Comparison of ENCODE assay signal across 8 cellular contexts in the genomic region with DNA sequence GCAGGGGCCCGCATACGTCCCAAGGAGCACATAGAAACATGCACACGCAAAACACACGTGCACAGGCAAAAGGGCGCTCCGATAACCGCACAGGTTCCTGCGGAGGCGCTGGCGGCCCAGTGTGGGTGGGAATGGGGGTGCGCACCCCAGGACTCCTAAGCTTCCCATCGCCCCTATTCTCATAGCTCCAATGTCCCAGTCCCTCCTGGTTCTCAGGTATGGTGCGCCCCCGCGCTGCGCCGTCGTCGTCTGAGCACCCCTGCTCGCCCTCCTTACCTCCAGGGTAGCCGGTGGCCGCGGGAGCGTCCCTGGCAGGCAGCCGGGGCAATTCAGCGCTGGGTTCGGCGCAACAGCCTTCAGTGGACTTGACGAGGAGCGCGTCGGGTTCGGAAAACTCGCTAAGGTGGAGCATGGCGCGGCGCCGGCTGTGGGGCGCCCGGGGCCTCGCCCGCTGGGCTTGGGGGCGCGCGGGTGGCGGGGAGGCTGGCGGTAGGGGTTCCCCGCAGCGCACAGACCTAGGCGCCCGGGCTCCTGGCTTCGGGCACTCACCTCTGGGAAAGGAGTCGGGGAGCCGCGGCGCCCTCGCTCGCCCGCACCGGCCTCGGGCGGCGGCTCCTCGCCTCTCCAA. TPM values are rescaled to one million over a fixed set of nuclear protein-coding genes. Genes with fewer than 3 reads are reported as not detected.
DNase-seq lines count a peak whose midpoint lies in the region; ATAC-seq and TF ChIP-seq lines count a peak whose summit lies in the region.

No MANE protein-coding gene starts in this region.

- no peaks in the 10 kb centered on the region for H3K36me3 Mint-ChIP-seq in Caco-2 (ENCODE audit: insufficient read depth, unreplicated experiment)
- H3K36me3 Mint-ChIP-seq in activated naive CD4-positive, alpha-beta T cell treated with anti-CD3 and anti-CD28 coated beads for 36 hours (ENCODE audit: low read depth), result no peaks in the 10 kb centered on the region

- H3K27ac Mint-ChIP-seq in Caco-2 (ENCODE audit: unreplicated experiment), result peak overlapping the region; percentile 18
- no peak overlapping the region for H3K27ac Mint-ChIP-seq in activated naive CD4-positive, alpha-beta T cell treated with anti-CD3 and anti-CD28 coated beads for 36 hours

- H3K9me3 Mint-ChIP-seq in Caco-2 (ENCODE audit: unreplicated experiment), result no peaks in the 10 kb centered on the region
- no peaks in the 10 kb centered on the region for H3K9me3 Mint-ChIP-seq in activated naive CD4-positive, alpha-beta T cell treated with anti-CD3 and anti-CD28 coated beads for 36 hours

- H3K4me3 Mint-ChIP-seq in Caco-2 (ENCODE audit: unreplicated experiment), result peak overlapping the region; percentile 71
- peak overlapping the region; percentile 73 for H3K4me3 Mint-ChIP-seq in activated naive CD4-positive, alpha-beta T cell treated with anti-CD3 and anti-CD28 coated beads for 36 hours

- DNase-seq in Caco-2 (peak in 1 of 2 experiments; percentile 11), iPS-NIHi11 (ENCODE audit: low spot score) (peak; percentile 33), testis (no peak), GM03348 (ENCODE audit: low spot score) (no peak), AG20443 (ENCODE audit: low spot score) (no peak), NCI-H446 (lab: John Stamatoyannopoulos, UW) (no peak)
- no peak for DNase-seq in activated naive CD4-positive, alpha-beta T cell treated with anti-CD3 and anti-CD28 coated beads for 36 hours

- TF ChIP-seq POLR2A in testis (IDR thresholded peaks at IDR 0.05), result no peak

- WGBS in testis, 2 donors, result 5% methylated on average over 64 of the region's 64 CpGs; no CpG with 5 or more reads in 1 of the 2 donors

- intact Hi-C loops in Caco-2 (cut with micrococcal nuclease; ENCODE audit: unreplicated experiment) (no loop called here), testis (cut with DNase I; ENCODE audit: low total_unique reads) (no loop called here)
- intact Hi-C loops in activated naive CD4-positive, alpha-beta T cell treated with anti-CD3 and anti-CD28 coated beads for 36 hours (cut with micrococcal nuclease), result loop anchor here (1.0 to 5.0 kb wide), 8 partner anchors 9 to 444 kb away; a partner anchor contains a TSS

- no peak overlapping the region for H3K27ac ChIP-seq in testis

- H3K27me3 ChIP-seq in Caco-2 (replicated peaks; ENCODE audit: control insufficient read depth, insufficient read depth, low read length) (peaks cover 1% of the 10 kb centered on the region; the same call in 1 of the 2 replicates), testis (no peaks in the 10 kb centered on the region)

- peak; percentile 9 for ATAC-seq in HG02885 (IDR thresholded peaks at IDR 0.05; ENCODE audit: poor library complexity, unreplicated experiment)

- H3K4me3 ChIP-seq in Caco-2 (ENCODE audit: low read depth, low read length), result peak overlapping the region; percentile 45
- peak overlapping the region; percentile 48 to 56 for H3K4me3 ChIP-seq in testis

- H3K4me1 Mint-ChIP-seq in Caco-2 (ENCODE audit: low read depth, unreplicated experiment), result no peaks in the 10 kb centered on the region
- peaks cover 14% of the 10 kb centered on the region for H3K4me1 Mint-ChIP-seq in activated naive CD4-positive, alpha-beta T cell treated with anti-CD3 and anti-CD28 coated beads for 36 hours (ENCODE audit: low read depth)

- BruUV-seq in Caco-2 (replicated peaks; lab: Mats Ljungman, UMichigan), result TSS peak; percentile 52

- CTCF ChIA-PET in Caco-2 (lab: Charles Lee), result interaction anchor here (0.6 to 0.8 kb wide), 3 partner anchors 9 to 135 kb away, joined by 3 read pairs; a partner anchor contains a TSS
- CTCF ChIA-PET in activated naive CD4-positive, alpha-beta T cell treated with anti-CD3 and anti-CD28 coated beads for 36 hours (lab: Charles Lee), result interaction anchor here (0.7 to 5.1 kb wide), 5 partner anchors 12 to 208 kb away, joined by 3 to 45 read pairs (median 3); a partner anchor contains a TSS

- H3K27me3 Mint-ChIP-seq in Caco-2 (ENCODE audit: insufficient read depth, unreplicated experiment), result peaks cover 23% of the 10 kb centered on the region
- peaks cover 67% of the 10 kb centered on the region for H3K27me3 Mint-ChIP-seq in activated naive CD4-positive, alpha-beta T cell treated with anti-CD3 and anti-CD28 coated beads for 36 hours (ENCODE audit: low read depth)

- H3K4me1 ChIP-seq in Caco-2 (no peaks in the 10 kb centered on the region), testis (no peaks in the 10 kb centered on the region)

- H3K36me3 ChIP-seq in Caco-2 (ENCODE audit: control insufficient read depth, insufficient read depth, low read length) (no peaks in the 10 kb centered on the region), testis (ENCODE audit: low read depth, missing control alignments) (no peaks in the 10 kb centered on the region)

- H3K9me3 ChIP-seq in Caco-2, result no peaks in the 10 kb centered on the region
- H3K9me3 ChIP-seq in testis, result no peaks in the 10 kb centered on the region

- TF ChIP-seq CTCF in Caco-2 (IDR thresholded peaks at IDR 0.05; ENCODE audit: insufficient read depth in 1 of 2, low read depth in 1 of 2, low read length in 1 of 2, severe bottlenecking in 1 of 2, unreplicated experiment in 1 of 2), result no peak
- TF ChIP-seq CTCF in testis (IDR thresholded peaks at IDR 0.05), result no peak

- POLR2A ChIA-PET in Caco-2 (lab: Charles Lee), result interaction anchor here (0.7 kb wide), 1 partner anchor 58 kb away, joined by 3 read pairs; a partner anchor contains a TSS

RNA-seq across cellular contexts. Expression of a gene that starts 0.3 kb away (rescaled TPM):
- total RNA-seq in Caco-2 (2022) (0.30 TPM in 1 of 2 replicates, not detected in the other), testis (10 to 100 TPM; 12.5 to 14.9 TPM)
- under 1 TPM; 0.07 to 0.12 TPM for total RNA-seq in activated naive CD4-positive, alpha-beta T cell treated with anti-CD3 and anti-CD28 coated beads for 36 hours
- polyA plus RNA-seq in testis (ENCODE audit: insufficient read depth, low read depth, low replicate concordance), result 4.6 TPM

RNA-seq across cellular contexts. Expression of a gene that starts 8.7 kb away (rescaled TPM):
- 11.6 and 12.1 TPM in 2 replicates for total RNA-seq in Caco-2 (2022)
- 10 to 100 TPM; 11.0 to 11.8 TPM for total RNA-seq in activated naive CD4-positive, alpha-beta T cell treated with anti-CD3 and anti-CD28 coated beads for 36 hours
- 10 to 100 TPM; 11.1 to 12.4 TPM for total RNA-seq in testis
- 4.9 TPM for polyA plus RNA-seq in testis (ENCODE audit: insufficient read depth, low read depth, low replicate concordance)

RNA-seq across cellular contexts. Expression of a gene that starts 58.9 kb away (rescaled TPM):
- total RNA-seq in Caco-2 (2022) (450 and 505 TPM in 2 replicates), testis (100 to 1,000 TPM; 237 to 262 TPM)
- 100 to 1,000 TPM; 654 to 705 TPM for total RNA-seq in activated naive CD4-positive, alpha-beta T cell treated with anti-CD3 and anti-CD28 coated beads for 36 hours
- polyA plus RNA-seq in testis (ENCODE audit: insufficient read depth, low read depth, low replicate concordance), result 459 TPM

RNA-seq across cellular contexts. Expression of a gene that starts 60.0 kb away (rescaled TPM):
- total RNA-seq in Caco-2 (2022) (24.1 and 25.4 TPM in 2 replicates), testis (10 to 100 TPM; 21.3 to 29.2 TPM)
- total RNA-seq in activated naive CD4-positive, alpha-beta T cell treated with anti-CD3 and anti-CD28 coated beads for 36 hours, result 10 to 100 TPM; 10.1 to 10.2 TPM
- polyA plus RNA-seq in testis (ENCODE audit: insufficient read depth, low read depth, low replicate concordance), result 47.1 TPM

Comparison
In these comparisons a context has a peak if more than half of its experiments do, and no peak if none do; other contexts are left out.
1. RNA of a gene that starts 0.3 kb away (total RNA-seq): 12.5 to 14.9 TPM in testis; 0.07 to 0.12 TPM in activated naive CD4-positive, alpha-beta T cell treated with anti-CD3 and anti-CD28 coated beads for 36 hours and 0.30 TPM in Caco-2; every median in the first group is over 10 times any median in the second.